Comparison of ENCODE assay signal across 8 cellular contexts in genomic region chr2:101240694-101241093, GRCh38. TPM values are rescaled to one million over a fixed set of nuclear protein-coding genes. Genes with fewer than 3 reads are reported as not detected.
DNase-seq lines count a peak whose midpoint lies in the region; ATAC-seq, FAIRE-seq and TF ChIP-seq lines count a peak whose summit lies in the region.
"Not testable (repeated sequence)": the region's sequence is repeated elsewhere in the genome, so short reads cannot be mapped to it uniquely, and the experiment has no call there.

No MANE protein-coding gene starts in this region.

- intact Hi-C loops in GM12878 (cut with micrococcal nuclease; ENCODE audit: unreplicated experiment); lower lobe of right lung (cut with DNase I): not testable (repeated sequence)

- H3K4me3 ChIP-seq in BE2C (ENCODE audit: low read depth, low read length) (peak overlapping the region; percentile 8; the same call in 1 of the 2 replicates), SJCRH30 (peak overlapping the region; percentile 6; the same call in 1 of the 2 replicates)
- H3K4me3 ChIP-seq in GM12875 (ENCODE audit: low read depth, low read length); GM12878; fibroblast of lung (replicated peaks in 1 of 4; ENCODE audit: control extremely low read depth in 1 of 4, insufficient read depth in 1 of 4, low read depth in 3 of 4, low read length in 4 of 4); lower lobe of right lung; small intestine (ENCODE audit: low read depth in 1 of 2, low read length in 2 of 2): not testable (repeated sequence)

- CTCF ChIA-PET in GM12878 (lab: Yijun Ruan, JAX), result interaction anchor here (0.6 to 1.9 kb wide), 14 partner anchors 9 to 529 kb away, joined by 3 to 7 read pairs (median 3); no protein-coding TSS in a partner anchor

- BruUV-seq in GM12878 (replicated peaks; lab: Mats Ljungman, UMichigan), result not testable (repeated sequence)

- RAD21 ChIA-PET in GM12878 (lab: Charles Lee; ENCODE audit: unreplicated experiment), result interaction anchor here (0.8 to 1.3 kb wide), 4 partner anchors 15 to 101 kb away, joined by 3 to 4 read pairs (median 4); partner anchors contain the start of gene RNF149

- H3K9me3 ChIP-seq in BE2C; SJCRH30 (replicated peaks); GM12878 (replicated peaks; ENCODE audit: control insufficient read depth, insufficient read depth, low read length); fibroblast of lung (ENCODE audit: control insufficient read depth, insufficient read depth, low read depth, low read length); lower lobe of right lung; small intestine (ENCODE audit: control insufficient read depth, low read depth): not testable (repeated sequence)

- H4K20me1 ChIP-seq in GM12878 (ENCODE audit: control insufficient read depth, insufficient read depth); fibroblast of lung (ENCODE audit: control insufficient read depth, extremely low read depth, insufficient read depth, low read length): not testable (repeated sequence)

- not testable (repeated sequence) for H3K36me3 ChIP-seq in BE2C; SJCRH30; GM12878 (ENCODE audit: control insufficient read depth in 2 of 2, insufficient read depth in 2 of 2, low read length in 1 of 2); fibroblast of lung (ENCODE audit: control insufficient read depth, insufficient read depth, low read length); lower lobe of right lung; small intestine (ENCODE audit: control insufficient read depth in 2 of 2, insufficient read depth in 2 of 2, low read length in 2 of 2)

- ATAC-seq in GM12878, lower lobe of right lung: not testable (repeated sequence)

- TF ChIP-seq POLR2A in GM12878 (IDR thresholded peaks at IDR 0.05; ENCODE audit: low read depth, low read length), result not testable (repeated sequence)

- POLR2A ChIA-PET in GM12878 (lab: Charles Lee), result not testable (repeated sequence)

- DNase-seq in BE2C; GM12878 (ENCODE audit: low read depth, low spot score); lower lobe of right lung: not testable (repeated sequence)
- DNase-seq in NAMALWA (ENCODE audit: low spot score), result peak; percentile 36
- peak in 1 of 2 experiments; percentile 42 for DNase-seq in SJCRH30
- DNase-seq in fibroblast of lung (ENCODE audit: low read depth in 2 of 2), result peak in 1 of 2 donors; percentile 29
- peak; percentile 64 for DNase-seq in small intestine

- not testable (repeated sequence) for H3K27me3 ChIP-seq in BE2C; SJCRH30; GM12878 (replicated peaks in 1 of 2; ENCODE audit: control insufficient read depth in 2 of 2, insufficient read depth in 2 of 2, low read length in 1 of 2); fibroblast of lung (ENCODE audit: control insufficient read depth, insufficient read depth, low read length); lower lobe of right lung (ENCODE audit: low read depth); small intestine (ENCODE audit: control insufficient read depth in 2 of 2, insufficient read depth in 2 of 2, low read length in 2 of 2)

- H3K79me2 ChIP-seq in GM12878 (ENCODE audit: control insufficient read depth, insufficient read depth, low read length); fibroblast of lung (ENCODE audit: control insufficient read depth, insufficient read depth, low read length): not testable (repeated sequence)

- H2AFZ ChIP-seq in GM12878 (ENCODE audit: control insufficient read depth, low read depth, low read length); fibroblast of lung (ENCODE audit: low read length): not testable (repeated sequence)

- not testable (repeated sequence) for H3K27ac ChIP-seq in SJCRH30; GM12878 (ENCODE audit: control insufficient read depth, insufficient read depth); fibroblast of lung (ENCODE audit: insufficient read depth, low read length)
- H3K27ac ChIP-seq in lower lobe of right lung (peak overlapping the region; percentile 82), small intestine (ENCODE audit: low read depth in 1 of 2, low read length in 1 of 2) (peak overlapping the region in 1 of 2 donors; percentile 20)

- H3K4me1 ChIP-seq in BE2C; SJCRH30; GM12878 (ENCODE audit: control insufficient read depth, insufficient read depth, low read length); fibroblast of lung (ENCODE audit: control insufficient read depth, extremely low read depth, insufficient read depth, low read length); lower lobe of right lung; small intestine (ENCODE audit: control insufficient read depth in 2 of 2, insufficient read depth in 1 of 2, low read depth in 1 of 2, low read length in 1 of 2): not testable (repeated sequence)

- in situ Hi-C loops in GM12878 (cut with MboI), result not testable (repeated sequence)

- not testable (repeated sequence) for H3K4me2 ChIP-seq in GM12878 (ENCODE audit: control insufficient read depth, insufficient read depth); fibroblast of lung (ENCODE audit: extremely low read depth, insufficient read depth, low read length)

- FAIRE-seq in GM12878 (lab: Jason Lieb, UNC); small intestine (lab: Jason Lieb, UNC): not testable (repeated sequence)

- TF ChIP-seq CTCF in BE2C (IDR thresholded peaks at IDR 0.05; ENCODE audit: low read depth, low read length) (peak; percentile 52), GM12875 (IDR thresholded peaks at IDR 0.05; ENCODE audit: borderline replicate concordance, insufficient read depth, low read depth, low read length) (peak; percentile 50; the same call in 1 of the 2 replicates), GM12878 (IDR thresholded peaks at IDR 0.05 in 2 of 3, conservative IDR thresholded peaks at IDR 0.05 in 1 of 3; ENCODE audit: control insufficient read depth in 2 of 3, extremely low read depth in 1 of 3, insufficient read depth in 1 of 3, low read depth in 3 of 3, low read length in 3 of 3) (peak; percentile 39 to 62 (median 46)), fibroblast of lung (conservative IDR thresholded peaks at IDR 0.05 in 1 of 2, IDR thresholded peaks at IDR 0.05 in 1 of 2; ENCODE audit: low read depth in 1 of 2, low read length in 2 of 2) (peak; percentile 54 to 64), lower lobe of right lung (IDR thresholded peaks at IDR 0.05) (peak; percentile 48)

- peak; percentile 51 for TF ChIP-seq RAD21 in GM12878 (IDR thresholded peaks at IDR 0.05; ENCODE audit: insufficient read depth, low read depth, low read length)

- 0% methylated on average over 2 of the region's 2 CpGs for WGBS in GM12878 (ENCODE audit: insufficient coverage, insufficient replicate concordance, low lambda C conversion rate, missing lambda C conversion rate)
- WGBS in small intestine, 3 donors, result 2 to 18% (median 5%) methylated on average over 2 of the region's 2 CpGs

- SMC1A ChIA-PET in GM12878 (lab: Charles Lee; ENCODE audit: uncharacterized antibody, unreplicated experiment), result interaction anchor here (0.7 to 1.7 kb wide), 4 partner anchors 59 to 566 kb away, joined by 3 to 5 read pairs (median 4); no protein-coding TSS in a partner anchor

- not testable (repeated sequence) for TF ChIP-seq EP300 in GM12878 (IDR thresholded peaks at IDR 0.05; ENCODE audit: borderline replicate concordance in 1 of 2, control insufficient read depth in 1 of 2, low read depth in 2 of 2, low read length in 2 of 2)

- not testable (repeated sequence) for H3K9ac ChIP-seq in GM12878 (ENCODE audit: control insufficient read depth, insufficient read depth, low read length); fibroblast of lung (ENCODE audit: insufficient read depth, low read length)

RNA-seq across cellular contexts. Expression of gene CNOT11, which starts 12.0 kb away (rescaled TPM):
- polyA plus RNA-seq in BE2C (2012; ENCODE audit: insufficient read depth, insufficient read length, low read depth), result 17.6 TPM
- total RNA-seq in SJCRH30 (2014; rRNA removed; shearing (Covaris generic)), result 70.1 and 74.3 TPM in 2 replicates
- total RNA-seq in GM12878 (2013; cell fraction: nucleolus; rRNA removed), result 27.3 and 30.2 TPM in 2 replicates
- total RNA-seq in GM12878 (2014; rRNA removed), result 54.2 and 59.0 TPM in 2 replicates
- total RNA-seq in GM12878 (2014; rRNA removed; fragmentation: Illumina TruSeq; extraction: Trizol), result 52.5 and 57.8 TPM in 2 replicates
- total RNA-seq in GM12878 (2021), result 44.1 and 45.9 TPM in 2 replicates
- 23.4 TPM for polyA plus RNA-seq in GM12878 (2011; ENCODE audit: low read depth)
- polyA plus RNA-seq in GM12878 (2011; rRNA removed), result 85.8 and 111 TPM in 2 replicates
- polyA plus RNA-seq in GM12878 (2011; cell fraction: cytosol; rRNA removed), result 78.2 and 118 TPM in 2 replicates
- polyA plus RNA-seq in GM12878 (2011; cell fraction: nucleus; rRNA removed), result 73.7 and 80.5 TPM in 2 replicates
- 24.6 and 29.6 TPM in 2 replicates for polyA plus RNA-seq in GM12878 (2012)
- 97.2 and 135 TPM in 2 replicates for polyA plus RNA-seq in GM12878 (2014; fragmentation: Illumina TruSeq; extraction: Trizol)
- polyA plus RNA-seq in GM12878 (2014; fragmentation: Nextera tagmentation; extraction: Ambion mirVana), result 10 to 100 TPM; 10.8 to 15.7 TPM
- 39.2 and 44.1 TPM in 2 replicates for polyA plus RNA-seq in GM12878 (2014; rRNA removed)
- polyA plus RNA-seq in GM12878 (2016; fragmentation: Nextera tagmentation; extraction: Ambion mirVana), result 10 to 100 TPM; 47.4 to 53.5 TPM
- polyA minus RNA-seq in GM12878 (2011; rRNA and poly(A)+ RNA removed), result 90.4 and 123 TPM in 2 replicates
- polyA minus RNA-seq in GM12878 (2011; cell fraction: cytosol; rRNA and poly(A)+ RNA removed), result 26.5 and 35.5 TPM in 2 replicates
- polyA minus RNA-seq in GM12878 (2011; cell fraction: nucleus; rRNA and poly(A)+ RNA removed), result 12.6 and 20.3 TPM in 2 replicates
- total RNA-seq in fibroblast of lung, result 15.2 and 16.3 TPM in 2 replicates
- polyA plus RNA-seq in fibroblast of lung, result 53.1 and 71.6 TPM in 2 replicates
- 22.6 and 26.6 TPM in 2 replicates for polyA plus RNA-seq in fibroblast of lung (2012)
- polyA minus RNA-seq in fibroblast of lung (ENCODE audit: low replicate concordance), result 24.1 and 24.5 TPM in 2 replicates
- 29.3 TPM for total RNA-seq in lower lobe of right lung
- 10 to 100 TPM; 22.4 to 29.5 (median 26.2) TPM for polyA plus RNA-seq in small intestine
